ENCODE assay signal across 1 cellular context in the genomic region with DNA sequence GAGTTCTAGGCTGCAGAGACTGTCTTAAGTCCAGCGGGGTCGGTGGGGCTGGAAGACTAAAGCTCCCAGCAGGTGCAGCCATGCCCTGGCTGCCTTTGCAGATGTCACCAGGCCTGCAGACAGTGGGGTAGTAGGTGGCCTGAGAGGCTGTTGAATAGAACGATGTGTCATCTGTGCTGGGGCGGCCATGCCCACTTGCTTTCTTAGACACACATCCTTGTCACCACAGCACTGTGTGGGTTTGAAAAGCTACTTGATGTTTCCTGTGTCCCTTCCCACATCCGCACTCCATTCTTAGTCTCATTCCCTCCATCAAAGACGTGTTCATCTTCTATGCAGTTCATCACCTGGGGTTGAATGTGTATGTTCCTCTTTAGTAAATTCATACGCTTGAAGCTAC.
TF ChIP-seq lines count a peak whose summit lies in the region.

No MANE protein-coding gene starts in this region.

TF ChIP-seq in liver, 16 proteins besides CTCF, POLR2A, EP300 and RAD21 (continued from another document):
- no peak for TF ChIP-seq GABPA (IDR thresholded peaks at IDR 0.05 in 1 of 2, conservative IDR thresholded peaks at IDR 0.05 in 1 of 2)
